In genomic region chr3:195829897-195830254, GRCh38 we compare ENCODE assay signal across 28 cellular contexts. TPM values are rescaled to one million over a fixed set of nuclear protein-coding genes. Genes with fewer than 3 reads are reported as not detected.
"Had no signal": no experiment of that assay in that cellular context is flagged by ENCODE, and none has a peak within 500 bp of the region (broad histone marks: within the 10 kb centered on the region; RNA-seq: fewer than 3 reads in every experiment).

No MANE protein-coding gene starts in this region.

- H3K4me3 ChIP-seq: adrenal gland, esophagus muscularis mucosa, heart left ventricle, left ventricle myocardium inferior, spleen, testis had no signal

- DNase-seq: activated CD4-positive, alpha-beta T cell treated with anti-CD3 and anti-CD28 coated beads for 4 hours; activated CD4-positive, alpha-beta T cell treated with anti-CD3 and anti-CD28 coated beads, Interleukin-2, amount 50 U/mL, for 4 hours; activated effector memory CD4-positive, alpha-beta T cell treated with Interleukin-2 at 50 U/mL for 16 hours; activated naive CD4-positive, alpha-beta T cell treated with anti-CD3 and anti-CD28 coated beads for 36 hours; activated naive CD8-positive, alpha-beta T cell treated with anti-CD3 and anti-CD28 coated beads for 36 hours; activated T-cell treated with anti-CD3 and anti-CD28 coated beads for 4 hours; adrenal gland; brain microvascular endothelial cell; endodermal cell; foreskin keratinocyte; heart left ventricle; hypothalamus; immature natural killer cell; left ventricle myocardium inferior; spleen; stimulated activated naive CD4-positive, alpha-beta T cell; SW 1271; T-helper 9 cell; testis; trophoblast cell had no signal

- H3K4me1 ChIP-seq: adrenal gland, esophagus muscularis mucosa, foreskin keratinocyte, heart left ventricle, left ventricle myocardium inferior, spleen, testis had no signal

- H3K27ac ChIP-seq: adrenal gland, brain microvascular endothelial cell, esophagus muscularis mucosa, foreskin keratinocyte, heart left ventricle, left ventricle myocardium inferior, spleen, testis, VCaP had no signal

- H3K9me3 ChIP-seq: adrenal gland, esophagus muscularis mucosa, heart left ventricle, left ventricle myocardium inferior, spleen, testis had no signal

- H3K36me3 ChIP-seq: adrenal gland, brain microvascular endothelial cell, esophagus muscularis mucosa, heart left ventricle, left ventricle myocardium inferior, spleen had no signal

- FAIRE-seq: astrocyte, TTC549 had no signal

- H3K27me3 ChIP-seq: adrenal gland, brain microvascular endothelial cell, testis had no signal

- ATAC-seq: foreskin keratinocyte; naive thymus-derived CD8-positive, alpha-beta T cell; right cardiac atrium had no signal

RNA-seq across cellular contexts. Expression of gene MUC4, which starts 18.1 kb away (rescaled TPM):
- total RNA-seq: chondrocyte; foreskin keratinocyte; naive thymus-derived CD8-positive, alpha-beta T cell; neural crest cell; spleen had no signal
- polyA plus RNA-seq: foreskin keratinocyte; naive thymus-derived CD8-positive, alpha-beta T cell had no signal
